In genomic region chr1:205444931-205445652, GRCh38 we compare ENCODE assay signal across 1 cellular context.
TF ChIP-seq lines count a peak whose summit lies in the region.

No MANE protein-coding gene starts in this region.

TF ChIP-seq in WTC11, 78 proteins besides CTCF, POLR2A, EP300 and RAD21 (continued from another document):
- TF ChIP-seq, protein P1, sequence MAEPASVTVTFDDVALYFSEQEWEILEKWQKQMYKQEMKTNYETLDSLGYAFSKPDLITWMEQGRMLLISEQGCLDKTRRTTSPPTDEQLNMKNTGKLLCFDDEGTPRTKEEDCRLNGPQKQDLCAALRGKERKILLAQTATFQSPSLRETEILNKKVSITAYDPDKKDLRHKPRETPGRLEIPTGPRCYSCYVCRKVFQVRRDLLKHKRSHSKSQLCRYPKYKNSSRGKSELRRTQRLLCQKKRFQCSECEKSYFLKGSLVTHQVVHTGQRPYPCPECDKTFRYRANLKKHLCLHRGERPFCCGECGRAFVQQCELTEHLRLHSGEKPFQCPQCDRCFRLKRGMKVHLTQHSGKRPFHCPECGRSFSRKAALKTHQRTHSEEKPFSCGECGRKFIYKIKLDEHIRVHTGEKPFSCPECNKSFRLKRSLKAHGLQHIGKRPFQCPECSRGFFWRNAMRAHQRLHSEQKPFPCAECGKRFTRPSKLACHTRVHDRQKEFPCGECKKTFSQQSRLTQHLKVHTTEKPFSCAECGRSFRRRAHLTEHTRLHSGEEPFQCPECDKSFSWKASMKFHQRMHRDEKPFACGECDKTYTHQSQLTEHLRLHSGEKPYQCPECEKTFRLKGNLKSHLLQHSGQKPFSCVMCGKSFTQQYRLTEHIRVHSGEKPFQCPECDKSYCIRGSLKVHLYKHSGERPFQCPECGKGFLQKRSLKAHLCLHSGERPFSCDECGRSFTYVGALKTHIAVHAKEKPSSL (CRISPR knock-in tag; conservative IDR thresholded peaks at IDR 0.05), result no peak
- TF ChIP-seq JUN (CRISPR knock-in tag; IDR thresholded peaks at IDR 0.05) (no peak), GABPB1 (CRISPR knock-in tag; IDR thresholded peaks at IDR 0.05) (no peak), E2F5 (CRISPR knock-in tag; IDR thresholded peaks at IDR 0.05) (0 out of 2 replicates have a peak, but pooled peaks have one; percentile 29), CDX4 (CRISPR knock-in tag; IDR thresholded peaks at IDR 0.05; ENCODE audit: borderline replicate concordance) (no peak), ETV6 (CRISPR knock-in tag; IDR thresholded peaks at IDR 0.05) (peak; percentile 68), NR3C1 (CRISPR knock-in tag; conservative IDR thresholded peaks at IDR 0.05; ENCODE audit: low read depth) (no peak), PRDM15 (CRISPR knock-in tag; IDR thresholded peaks at IDR 0.05) (peak; percentile 44; the same call in 1 of the 2 replicates)
- TF ChIP-seq, protein P2, sequence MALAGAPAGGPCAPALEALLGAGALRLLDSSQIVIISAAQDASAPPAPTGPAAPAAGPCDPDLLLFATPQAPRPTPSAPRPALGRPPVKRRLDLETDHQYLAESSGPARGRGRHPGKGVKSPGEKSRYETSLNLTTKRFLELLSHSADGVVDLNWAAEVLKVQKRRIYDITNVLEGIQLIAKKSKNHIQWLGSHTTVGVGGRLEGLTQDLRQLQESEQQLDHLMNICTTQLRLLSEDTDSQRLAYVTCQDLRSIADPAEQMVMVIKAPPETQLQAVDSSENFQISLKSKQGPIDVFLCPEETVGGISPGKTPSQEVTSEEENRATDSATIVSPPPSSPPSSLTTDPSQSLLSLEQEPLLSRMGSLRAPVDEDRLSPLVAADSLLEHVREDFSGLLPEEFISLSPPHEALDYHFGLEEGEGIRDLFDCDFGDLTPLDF (CRISPR knock-in tag; IDR thresholded peaks at IDR 0.05), result no peak
